Comparison of ENCODE assay signal across 28 cellular contexts in the genomic region with DNA sequence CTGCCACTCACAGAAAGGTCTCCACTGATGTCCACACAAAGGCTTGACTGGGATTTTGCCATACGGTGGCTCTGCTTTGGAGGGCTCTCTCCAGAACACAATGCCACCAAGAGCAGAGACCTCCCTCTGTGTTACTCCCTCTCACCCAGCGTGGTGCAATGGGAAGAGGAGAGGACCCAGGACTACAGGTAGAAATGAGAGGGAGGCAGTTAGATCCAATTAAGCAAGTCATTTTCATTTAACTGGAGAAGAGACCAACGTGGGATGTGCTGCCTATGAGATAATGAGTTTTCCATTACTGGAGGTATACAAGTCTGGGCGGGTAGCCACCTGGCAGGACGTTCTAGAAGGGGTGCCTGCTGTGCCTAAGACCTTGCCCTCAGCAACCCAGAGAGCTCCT. TPM values are rescaled to one million over a fixed set of nuclear protein-coding genes. Genes with fewer than 3 reads are reported as not detected.
DNase-seq lines count a peak whose midpoint lies in the region; ATAC-seq, FAIRE-seq and TF ChIP-seq lines count a peak whose summit lies in the region.
"Had no signal": no experiment of that assay in that cellular context is flagged by ENCODE, and none has a peak within 500 bp of the region (broad histone marks: within the 10 kb centered on the region; RNA-seq: fewer than 3 reads in every experiment).

No MANE protein-coding gene starts in this region.

- peak overlapping the region in 3 of 4 donors; percentile 20 to 86 (median 83) for H3K27ac ChIP-seq in tibial nerve
- H3K27ac ChIP-seq: BLaER1, stomach had no signal

- POLR2A ChIA-PET in activated CD4-positive, alpha-beta memory T cell treated with anti-CD3 and anti-CD28 coated beads for 36 hours (lab: Charles Lee) = no interaction called here

- DNase-seq in left ventricle myocardium superior (no peak), left cardiac atrium (no peak), epithelial cell of esophagus (ENCODE audit: low read depth) (peak; percentile 64), tibial nerve (ENCODE audit: low spot score in 2 of 2) (no peak), COR-L47 (lab: John Stamatoyannopoulos, UW) (no peak), GM12892 (ENCODE audit: insufficient read length) (no peak)
- DNase-seq in activated CD4-positive, alpha-beta memory T cell treated with anti-CD3 and anti-CD28 coated beads for 36 hours = no peak
- DNase-seq: activated CD4-positive, alpha-beta T cell treated with anti-CD3 and anti-CD28 coated beads, Interleukin-2, amount 10 ng/mL, durations not matched to agents 24 days and 14 days; activated naive CD8-positive, alpha-beta T cell treated with anti-CD3 and anti-CD28 coated beads for 36 hours; DND-41; effector memory CD8-positive, alpha-beta T cell; glutamatergic neuron; Kasumi-1; midbrain; NCI-H1930; NCI-H226; NCI-H82; stimulated activated CD4-positive, alpha-beta T cell treated with anti-CD3 and anti-CD28 coated beads, Interleukin-4, amount 100 ng/mL, for 4 hours; stomach had no signal

- CTCF ChIA-PET in activated CD4-positive, alpha-beta memory T cell treated with anti-CD3 and anti-CD28 coated beads for 36 hours (lab: Charles Lee) = no interaction called here

- H3K27me3 Mint-ChIP-seq in nephron (ENCODE audit: low read depth) = no peaks in the 10 kb centered on the region
- no peaks in the 10 kb centered on the region for H3K27me3 Mint-ChIP-seq in activated CD4-positive, alpha-beta memory T cell treated with anti-CD3 and anti-CD28 coated beads for 36 hours
- H3K27me3 Mint-ChIP-seq: activated CD4-positive, alpha-beta T cell treated with anti-CD3 and anti-CD28 coated beads, Interleukin-2, amount 10 ng/mL, durations not matched to agents 24 days and 14 days; activated naive CD8-positive, alpha-beta T cell treated with anti-CD3 and anti-CD28 coated beads for 36 hours; effector memory CD8-positive, alpha-beta T cell; progenitor cell of endocrine pancreas had no signal

- H3K27me3 ChIP-seq in tibial nerve = no peaks in the 10 kb centered on the region
- H3K27me3 ChIP-seq: BLaER1, stomach had no signal

- ATAC-seq in left ventricle myocardium superior = peak; percentile 7
- no peak for ATAC-seq in left cardiac atrium
- ATAC-seq: A549; effector memory CD8-positive, alpha-beta T cell had no signal

- H3K36me3 Mint-ChIP-seq in nephron (ENCODE audit: low read depth) = no peaks in the 10 kb centered on the region
- H3K36me3 Mint-ChIP-seq in activated CD4-positive, alpha-beta memory T cell treated with anti-CD3 and anti-CD28 coated beads for 36 hours = no peaks in the 10 kb centered on the region
- H3K36me3 Mint-ChIP-seq: activated naive CD8-positive, alpha-beta T cell treated with anti-CD3 and anti-CD28 coated beads for 36 hours had no signal

- H3K4me3 Mint-ChIP-seq in nephron = no peak overlapping the region
- no peak overlapping the region for H3K4me3 Mint-ChIP-seq in activated CD4-positive, alpha-beta memory T cell treated with anti-CD3 and anti-CD28 coated beads for 36 hours
- H3K4me3 Mint-ChIP-seq: activated CD4-positive, alpha-beta T cell treated with anti-CD3 and anti-CD28 coated beads, Interleukin-2, amount 10 ng/mL, durations not matched to agents 24 days and 14 days; activated naive CD8-positive, alpha-beta T cell treated with anti-CD3 and anti-CD28 coated beads for 36 hours; effector memory CD8-positive, alpha-beta T cell; T-helper 1 cell treated with Interleukin-12 subunit alpha and Interleukin-12 subunit beta and Interleukin-4 antibody, amounts not matched to agents 30 μg/mL and 1 μg/mL, for 36 hours had no signal

- 80 to 84% methylated on average over 5 of the region's 5 CpGs for WGBS in tibial nerve, 2 donors

- intact Hi-C loops in left ventricle myocardium superior (cut with micrococcal nuclease) = no loop called here
- intact Hi-C loops in left cardiac atrium (cut with DNase I) = no loop called here
- intact Hi-C loops in activated CD4-positive, alpha-beta memory T cell treated with anti-CD3 and anti-CD28 coated beads for 36 hours (cut with micrococcal nuclease) = no loop called here

- TF ChIP-seq POLR2A in tibial nerve (IDR thresholded peaks at IDR 0.05) (no peak), GM12892 (IDR thresholded peaks at IDR 0.05; ENCODE audit: low read depth, low read length) (no peak)

- no peak overlapping the region for H3K4me3 ChIP-seq in epithelial cell of esophagus (ENCODE audit: low read length)
- H3K4me3 ChIP-seq in tibial nerve = no peak overlapping the region
- H3K4me3 ChIP-seq: A549, BLaER1, stomach had no signal

- no peaks in the 10 kb centered on the region for H3K36me3 ChIP-seq in tibial nerve
- H3K36me3 ChIP-seq: BLaER1, stomach had no signal

- H3K4me1 Mint-ChIP-seq in nephron = peaks cover 76% of the 10 kb centered on the region
- H3K4me1 Mint-ChIP-seq in activated CD4-positive, alpha-beta memory T cell treated with anti-CD3 and anti-CD28 coated beads for 36 hours (ENCODE audit: low read depth) = peaks cover 27% of the 10 kb centered on the region

- no peak for FAIRE-seq in GM12892 (lab: Jason Lieb, UNC)
- FAIRE-seq: A549, GM12891, urothelium cell line had no signal

- peaks cover 0 to 99% (median 59%) of the 10 kb centered on the region in 4 donors for H3K4me1 ChIP-seq in tibial nerve

- TF ChIP-seq EP300 in tibial nerve (IDR thresholded peaks at IDR 0.05) = no peak

- TF ChIP-seq CTCF in epithelial cell of esophagus (IDR thresholded peaks at IDR 0.05; ENCODE audit: insufficient read depth, low read depth, low read length, missing control alignments) (no peak), nephron (IDR thresholded peaks at IDR 0.05; ENCODE audit: unreplicated experiment in 3 of 3) (no peak), tibial nerve (IDR thresholded peaks at IDR 0.05) (no peak)

- H3K9me3 ChIP-seq in tibial nerve = no peaks in the 10 kb centered on the region
- H3K9me3 ChIP-seq: A549, BLaER1, stomach had no signal

- peak overlapping the region; percentile 52 to 82 (median 60) for H3K27ac Mint-ChIP-seq in nephron
- no peak overlapping the region for H3K27ac Mint-ChIP-seq in activated CD4-positive, alpha-beta memory T cell treated with anti-CD3 and anti-CD28 coated beads for 36 hours
- H3K27ac Mint-ChIP-seq: activated CD4-positive, alpha-beta T cell treated with anti-CD3 and anti-CD28 coated beads, Interleukin-2, amount 10 ng/mL, durations not matched to agents 24 days and 14 days; activated naive CD8-positive, alpha-beta T cell treated with anti-CD3 and anti-CD28 coated beads for 36 hours; activated T-helper 2 cell treated with anti-CD3 and anti-CD28 coated beads, Interferon-gamma antibody, Interleukin-2, Interleukin-4, amounts not matched to agents 10 μg/mL and 5 μg/mL and 100 μg/mL, durations not matched to agents 14 hours and 24 hours and 36 hours; progenitor cell of endocrine pancreas; T-helper 1 cell treated with Interleukin-12 subunit alpha and Interleukin-12 subunit beta and Interleukin-4 antibody, amounts not matched to agents 30 μg/mL and 1 μg/mL, for 36 hours had no signal

- H3K9me3 Mint-ChIP-seq in nephron = no peaks in the 10 kb centered on the region
- no peaks in the 10 kb centered on the region for H3K9me3 Mint-ChIP-seq in activated CD4-positive, alpha-beta memory T cell treated with anti-CD3 and anti-CD28 coated beads for 36 hours
- H3K9me3 Mint-ChIP-seq: activated CD4-positive, alpha-beta T cell treated with anti-CD3 and anti-CD28 coated beads, Interleukin-2, amount 10 ng/mL, durations not matched to agents 24 days and 14 days; activated naive CD8-positive, alpha-beta T cell treated with anti-CD3 and anti-CD28 coated beads for 36 hours; activated T-helper 2 cell treated with anti-CD3 and anti-CD28 coated beads, Interferon-gamma antibody, Interleukin-2, Interleukin-4, amounts not matched to agents 10 μg/mL and 5 μg/mL and 100 μg/mL, durations not matched to agents 14 hours and 24 hours and 36 hours; effector memory CD8-positive, alpha-beta T cell; neural crest cell; T-helper 1 cell treated with Interleukin-12 subunit alpha and Interleukin-12 subunit beta and Interleukin-4 antibody, amounts not matched to agents 30 μg/mL and 1 μg/mL, for 36 hours had no signal

RNA-seq across cellular contexts. Expression of a gene that starts 34.2 kb away (rescaled TPM):
- total RNA-seq in left ventricle myocardium superior (287 TPM), left cardiac atrium (100 to 1,000 TPM; 179 to 183 TPM), tibial nerve (100 to 1,000 TPM in 1 of 4 donors, 10 to 100 TPM in 3; 83.4 to 109 (median 96.8) TPM)
- 4.8 TPM for polyA plus RNA-seq in GM12892 (2012; ENCODE audit: missing spikeins)
- total RNA-seq in activated CD4-positive, alpha-beta memory T cell treated with anti-CD3 and anti-CD28 coated beads for 36 hours = 10 to 100 TPM; 11.1 to 12.7 TPM

RNA-seq across cellular contexts. Expression of a gene that starts 34.7 kb away (rescaled TPM):
- total RNA-seq in left ventricle myocardium superior (1.5 TPM), left cardiac atrium (1 to 10 TPM; 1.4 to 2.0 TPM), tibial nerve (1 to 10 TPM; 4.3 to 8.6 (median 6.0) TPM)
- 1.0 TPM for polyA plus RNA-seq in GM12892 (2012; ENCODE audit: missing spikeins)
- under 1 TPM; 0.34 to 0.52 TPM for total RNA-seq in activated CD4-positive, alpha-beta memory T cell treated with anti-CD3 and anti-CD28 coated beads for 36 hours
- total RNA-seq: activated T-helper 2 cell treated with anti-CD3 and anti-CD28 coated beads, Interferon-gamma antibody, Interleukin-2, Interleukin-4, amounts not matched to agents 10 μg/mL and 5 μg/mL and 100 μg/mL, durations not matched to agents 14 hours and 24 hours and 36 hours had no signal

Comparison
In these comparisons a context has a peak if more than half of its experiments do, and no peak if none do; other contexts are left out.
1. RNA of a gene that starts 34.2 kb away (total RNA-seq): 287 TPM in left ventricle myocardium superior (single experiment), 179 to 183 TPM in left cardiac atrium and 83.4 to 109 TPM in tibial nerve; 11.1 to 12.7 TPM in activated CD4-positive, alpha-beta memory T cell treated with anti-CD3 and anti-CD28 coated beads for 36 hours; every median in the first group is over 4 times any median in the second.